In genomic region chr19:48332351-48332661, GRCh38 we compare ENCODE assay signal across 1 cellular context.
TF ChIP-seq lines count a peak whose summit lies in the region.

No MANE protein-coding gene starts in this region.

TF ChIP-seq in A549, 52 proteins besides CTCF, POLR2A, EP300 and RAD21 (continued from another document):
- no peak for TF ChIP-seq HES2 (IDR thresholded peaks at IDR 0.05)
- no peak for TF ChIP-seq MYC (IDR thresholded peaks at IDR 0.05; ENCODE audit: borderline replicate concordance, low read length)
- no peak for TF ChIP-seq POLR2AphosphoS2 (conservative IDR thresholded peaks at IDR 0.05; ENCODE audit: low read length)
